In the genomic region with DNA sequence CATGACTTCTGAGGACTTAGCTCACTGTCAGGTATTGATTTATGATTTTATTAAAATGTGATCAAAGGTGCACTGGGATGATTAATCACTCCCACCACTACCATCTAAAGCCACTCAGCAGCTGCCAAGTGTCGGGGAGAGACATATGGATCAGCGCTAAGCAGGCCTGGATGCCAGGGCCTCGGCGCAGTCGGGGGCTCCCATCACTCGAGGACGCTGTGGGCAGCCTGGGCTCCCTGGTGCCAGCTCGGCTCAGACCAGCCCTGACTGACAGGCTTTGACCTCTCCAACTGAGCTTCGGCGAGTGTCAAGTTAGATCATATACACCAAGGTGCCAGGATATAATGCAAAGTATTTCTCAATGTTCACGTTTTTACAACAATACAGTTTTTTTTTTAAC, we compare ENCODE assay signal across 28 cellular contexts.
"Had no signal": no experiment of that assay in that cellular context is flagged by ENCODE, and none has a peak within 500 bp of the region (broad histone marks: within the 10 kb centered on the region; RNA-seq: fewer than 3 reads in every experiment).

No MANE protein-coding gene starts in this region.

- H3K27me3 ChIP-seq: adrenal gland, body of pancreas, foreskin keratinocyte, gastroesophageal sphincter had no signal

- H3K4me1 ChIP-seq: adrenal gland, body of pancreas, esophagus muscularis mucosa, foreskin keratinocyte, gastroesophageal sphincter, heart right ventricle had no signal

- H3K9me3 ChIP-seq: adrenal gland, body of pancreas, esophagus muscularis mucosa, gastroesophageal sphincter, heart right ventricle had no signal

- H3K36me3 ChIP-seq: adrenal gland, esophagus muscularis mucosa, gastroesophageal sphincter, heart right ventricle had no signal

- ATAC-seq: activated CD4-positive, alpha-beta T cell treated with anti-CD3 and anti-CD28 coated beads for 36 hours; activated CD8-positive, alpha-beta memory T cell treated with anti-CD3 and anti-CD28 coated beads, Interleukin-2, amount 10 ng/mL, durations not matched to agents 7 days and 5 days; activated CD8-positive, alpha-beta T cell treated with anti-CD3 and anti-CD28 coated beads, Interleukin-2, amount 10 ng/mL, durations not matched to agents 7 days and 5 days; activated naive CD8-positive, alpha-beta T cell treated with anti-CD3 and anti-CD28 coated beads, Interleukin-2, amount 50 U/mL, for 24 hours; body of pancreas; effector memory CD8-positive, alpha-beta T cell; foreskin keratinocyte; gastroesophageal sphincter; heart right ventricle had no signal

- DNase-seq: activated CD4-positive, alpha-beta memory T cell treated with anti-CD3 and anti-CD28 coated beads for 36 hours; activated CD4-positive, alpha-beta T cell treated with anti-CD3 and anti-CD28 coated beads for 36 hours; activated CD4-positive, alpha-beta T cell treated with anti-CD3 and anti-CD28 coated beads, Interleukin-2, amount 10 ng/mL, durations not matched to agents 24 days and 14 days; activated CD4-positive, CD25-positive, alpha-beta regulatory T cell; activated CD4-positive, CD25-positive, alpha-beta regulatory T cell treated with anti-CD3 and anti-CD28 coated beads, Interleukin-2, amount 50 U/mL, for 72 hours; activated CD8-positive, alpha-beta memory T cell treated with anti-CD3 and anti-CD28 coated beads, Interleukin-2, amount 10 ng/mL, durations not matched to agents 7 days and 5 days; activated CD8-positive, alpha-beta memory T cell treated with anti-CD3 and anti-CD28 coated beads, Interleukin-2, amount 50 U/mL, for 4 hours; activated CD8-positive, alpha-beta T cell treated with anti-CD3 and anti-CD28 coated beads, Interleukin-2, amount 10 ng/mL, durations not matched to agents 7 days and 5 days; activated effector memory CD4-positive, alpha-beta T cell treated with anti-CD3 and anti-CD28 coated beads, Interleukin-2, amount 50 U/mL, for 16 hours; activated naive CD4-positive, alpha-beta T cell treated with anti-CD3 and anti-CD28 coated beads for 36 hours; activated naive CD8-positive, alpha-beta T cell treated with anti-CD3 and anti-CD28 coated beads for 36 hours; activated naive CD8-positive, alpha-beta T cell treated with anti-CD3 and anti-CD28 coated beads, Interleukin-2, amount 50 U/mL, for 24 hours; activated T-cell treated with anti-CD3 and anti-CD28 coated beads, Interleukin-2, amount 50 U/mL, for 1 hour; activated T-cell treated with anti-CD3 and anti-CD28 coated beads, Interleukin-2, amount 50 U/mL, for 48 hours; adrenal gland; amygdala; aorta; body of pancreas; cortex of kidney; dermis blood vessel endothelial cell; effector CD4-positive, alpha-beta T cell; effector memory CD8-positive, alpha-beta T cell; erythroblast; foreskin keratinocyte; heart right ventricle; T-helper 2 cell had no signal

- H3K4me3 ChIP-seq: adrenal gland, body of pancreas, esophagus muscularis mucosa, gastroesophageal sphincter, heart right ventricle had no signal

- H3K27ac ChIP-seq: adrenal gland, body of pancreas, esophagus muscularis mucosa, foreskin keratinocyte, gastroesophageal sphincter, heart right ventricle had no signal
